21 cellular contexts compared by ENCODE assay signal in genomic region chr14:25516838-25517237, GRCh38.
DNase-seq lines count a peak whose midpoint lies in the region; ATAC-seq, FAIRE-seq and TF ChIP-seq lines count a peak whose summit lies in the region.
"Had no signal": no experiment of that assay in that cellular context is flagged by ENCODE, and none has a peak within 500 bp of the region (broad histone marks: within the 10 kb centered on the region; RNA-seq: fewer than 3 reads in every experiment).

No MANE protein-coding gene starts in this region.

- no peak for TF ChIP-seq POLR2A in HepG2 (IDR thresholded peaks at IDR 0.05; ENCODE audit: insufficient read depth in 1 of 2, low read depth in 2 of 2, low read length in 2 of 2)

- CTCF ChIA-PET in PC-9 (lab: Charles Lee) (no interaction called here), HepG2 (lab: Yijun Ruan, JAX; ENCODE audit: low intra/inter-chr PET ratio, low total read pairs) (no interaction called here)

- H3K79me2 ChIP-seq in PC-9 (ENCODE audit: low read depth) (no peaks in the 10 kb centered on the region), HepG2 (ENCODE audit: insufficient read depth, low read length) (no peaks in the 10 kb centered on the region)

- BruUV-seq in PC-9 (replicated peaks; lab: Mats Ljungman, UMichigan) = no TSS peak
- no TSS peak for BruUV-seq in HepG2 (replicated peaks; lab: Mats Ljungman, UMichigan)

- H3K27ac ChIP-seq in aorta (ENCODE audit: low read depth in 1 of 2, low read length in 2 of 2) (no peak overlapping the region), PC-9 (no peak overlapping the region), HepG2 (ENCODE audit: extremely low read length, insufficient read depth, low read length) (no peak overlapping the region)
- H3K27ac ChIP-seq: BLaER1 treated with 17β-estradiol and CSF1 and Interleukin-3, amounts not matched to agents 10 nM and 100 nM; thyroid gland had no signal

- no peak for FAIRE-seq in HepG2 (lab: Jason Lieb, UNC)
- FAIRE-seq: endometrium, GM18507 had no signal

- H3K4me1 ChIP-seq in aorta (ENCODE audit: control insufficient read depth in 1 of 2, insufficient read depth in 2 of 2, low read length in 2 of 2) = no peaks in the 10 kb centered on the region
- H3K4me1 ChIP-seq in PC-9 (replicated peaks; ENCODE audit: insufficient read depth) = no peaks in the 10 kb centered on the region
- no peaks in the 10 kb centered on the region for H3K4me1 ChIP-seq in HepG2 (ENCODE audit: insufficient read depth, low read length)
- H3K4me1 ChIP-seq: BLaER1 treated with 17β-estradiol and CSF1 and Interleukin-3, amounts not matched to agents 10 nM and 100 nM; HAP-1; thyroid gland had no signal

- POLR2A ChIA-PET in PC-9 (lab: Charles Lee; ENCODE audit: unreplicated experiment) = no interaction called here
- POLR2A ChIA-PET in HepG2 (lab: Yijun Ruan, JAX) = no interaction called here

- in situ Hi-C loops in HepG2 (cut with HindIII; ENCODE audit: extremely low pct_ligation_motif_present, low pct_unique_long_range_greater_than_20kb) = no loop called here

- no peak overlapping the region for H3K9ac ChIP-seq in HepG2 (ENCODE audit: insufficient read depth, low read depth, low read length)
- H3K9ac ChIP-seq: BLaER1 treated with 17β-estradiol and CSF1 and Interleukin-3, amounts not matched to agents 10 nM and 100 nM had no signal

- TF ChIP-seq RAD21 in HepG2 (CRISPR knock-in tag; IDR thresholded peaks at IDR 0.05) = no peak

- H2AFZ ChIP-seq in PC-9 (no peak overlapping the region), HepG2 (ENCODE audit: low read length) (no peak overlapping the region)

- ATAC-seq in aorta (ENCODE audit: low FRiP score) (no peak), HepG2 (no peak)
- ATAC-seq: left cardiac atrium; stimulated activated naive B cell treated with anti-CD40 and anti-IgM and Interleukin-4, amounts not matched to agents 10 μg/mL and 1 μg/mL and 100 μg/mL, for 72 hours had no signal

- no peak for TF ChIP-seq EP300 in HepG2 (IDR thresholded peaks at IDR 0.05; ENCODE audit: low read depth in 2 of 2, low read length in 2 of 2)
- TF ChIP-seq EP300 in HepG2 (CRISPR knock-in tag; IDR thresholded peaks at IDR 0.05; ENCODE audit: borderline replicate concordance) = no peak

- no peaks in the 10 kb centered on the region for H4K20me1 ChIP-seq in PC-9 (ENCODE audit: insufficient read depth)
- no peaks in the 10 kb centered on the region for H4K20me1 ChIP-seq in HepG2 (ENCODE audit: insufficient read depth, low read length)
- H4K20me1 ChIP-seq: BLaER1 treated with 17β-estradiol and CSF1 and Interleukin-3, amounts not matched to agents 10 nM and 100 nM had no signal

- H3F3A ChIP-seq in PC-9 (ENCODE audit: insufficient read depth, low read depth) = no peaks in the 10 kb centered on the region

- no peak overlapping the region for H3K4me3 ChIP-seq in LNCaP clone FGC (ENCODE audit: low read depth, low read length)
- H3K4me3 ChIP-seq in aorta (ENCODE audit: low read length in 2 of 2) = no peak overlapping the region
- no peak overlapping the region for H3K4me3 ChIP-seq in PC-9
- no peak overlapping the region for H3K4me3 ChIP-seq in HepG2 (replicated peaks in 1 of 3; ENCODE audit: insufficient read depth in 1 of 3, low read depth in 2 of 3, low read length in 3 of 3)
- H3K4me3 ChIP-seq: BLaER1 treated with 17β-estradiol and CSF1 and Interleukin-3, amounts not matched to agents 10 nM and 100 nM; HAP-1; thyroid gland had no signal

- no peak overlapping the region for H3K4me2 ChIP-seq in PC-9
- H3K4me2 ChIP-seq in HepG2 (ENCODE audit: low read depth, low read length) = no peak overlapping the region
- H3K4me2 ChIP-seq: BLaER1 treated with 17β-estradiol and CSF1 and Interleukin-3, amounts not matched to agents 10 nM and 100 nM had no signal

- H3K36me3 ChIP-seq in aorta (ENCODE audit: control insufficient read depth in 1 of 2, insufficient read depth in 2 of 2, low read length in 1 of 2) (no peaks in the 10 kb centered on the region), PC-9 (ENCODE audit: low read depth) (no peaks in the 10 kb centered on the region), HepG2 (replicated peaks in 1 of 2; ENCODE audit: control insufficient read depth in 1 of 2, insufficient read depth in 2 of 2, low read length in 2 of 2) (no peaks in the 10 kb centered on the region)
- H3K36me3 ChIP-seq: BLaER1 treated with 17β-estradiol and CSF1 and Interleukin-3, amounts not matched to agents 10 nM and 100 nM; HAP-1; thyroid gland had no signal

- TF ChIP-seq CTCF in LNCaP clone FGC (IDR thresholded peaks at IDR 0.05; ENCODE audit: control insufficient read depth, extremely low read depth, insufficient read depth) = peak; percentile 43
- TF ChIP-seq CTCF in PC-9 (conservative IDR thresholded peaks at IDR 0.05) = no peak
- no peak for TF ChIP-seq CTCF in HepG2 (CRISPR knock-in tag; IDR thresholded peaks at IDR 0.05)

- H3K27me3 ChIP-seq in aorta (ENCODE audit: control insufficient read depth in 1 of 2, insufficient read depth in 2 of 2, low read length in 1 of 2) (no peaks in the 10 kb centered on the region), PC-9 (ENCODE audit: insufficient read depth, low read depth) (no peaks in the 10 kb centered on the region), HepG2 (ENCODE audit: control insufficient read depth in 1 of 2, insufficient read depth in 2 of 2, low read length in 2 of 2) (no peaks in the 10 kb centered on the region)
- H3K27me3 ChIP-seq: BLaER1 treated with 17β-estradiol and CSF1 and Interleukin-3, amounts not matched to agents 10 nM and 100 nM; thyroid gland had no signal

- DNase-seq in DMS153 (lab: John Stamatoyannopoulos, UW) = peak; percentile 26
- no peak for DNase-seq in DMS153 treated with DMSO at 0.1 percent for 48 hours (lab: John Stamatoyannopoulos, UW; ENCODE audit: unreplicated experiment)
- DNase-seq in LNCaP clone FGC (ENCODE audit: low read depth) = no peak
- peak; percentile 62 for DNase-seq in NCI-H69 (lab: John Stamatoyannopoulos, UW)
- peak; percentile 30 for DNase-seq in left kidney (ENCODE audit: low read depth, low spot score)
- DNase-seq in aorta = no peak
- DNase-seq in PC-9 = no peak
- no peak for DNase-seq in HepG2 (ENCODE audit: low spot score)
- DNase-seq: activated CD8-positive, alpha-beta memory T cell treated with anti-CD3 and anti-CD28 coated beads, Interleukin-2, amount 50 U/mL, for 4 hours; activated gamma-delta T cell; amygdala; DMS79 treated with DMSO at 0.1 percent for 48 hours; left cardiac atrium; NCI-H187; Right ventricle myocardium superior; stimulated activated naive B cell treated with anti-CD40 and anti-IgM and Interleukin-4, amounts not matched to agents 10 μg/mL and 1 μg/mL and 100 μg/mL, for 72 hours; thyroid gland had no signal

- intact Hi-C loops in aorta (cut with DNase I) = no loop called here
- intact Hi-C loops in PC-9 (cut with micrococcal nuclease; ENCODE audit: unreplicated experiment) = no loop called here
- intact Hi-C loops in HepG2 (cut with micrococcal nuclease; ENCODE audit: unreplicated experiment) = no loop called here

- no peaks in the 10 kb centered on the region for H3K9me2 ChIP-seq in PC-9 (ENCODE audit: insufficient read depth)

- H3K9me3 ChIP-seq in aorta (ENCODE audit: control insufficient read depth, low read length) = peaks cover 1% of the 10 kb centered on the region
- no peaks in the 10 kb centered on the region for H3K9me3 ChIP-seq in PC-9 (ENCODE audit: insufficient read depth, low read depth)
- H3K9me3 ChIP-seq in HepG2 (ENCODE audit: low read length) = peaks cover 95% of the 10 kb centered on the region
- H3K9me3 ChIP-seq: HAP-1, thyroid gland had no signal

TF ChIP-seq in HepG2, 621 proteins besides CTCF, POLR2A, EP300 and RAD21:
- TF ChIP-seq GATAD2A (CRISPR knock-in tag; IDR thresholded peaks at IDR 0.05) (no peak), RFX3 (CRISPR knock-in tag; IDR thresholded peaks at IDR 0.05) (no peak), BATF2 (CRISPR knock-in tag; IDR thresholded peaks at IDR 0.05) (no peak), ZFP62 (CRISPR knock-in tag; IDR thresholded peaks at IDR 0.05) (no peak), ARNTL (CRISPR knock-in tag; IDR thresholded peaks at IDR 0.05) (no peak)

Comparison
In these comparisons a context has a peak if more than half of its experiments do, and no peak if none do; other contexts are left out.
1. DNase-seq: peak in DMS153 (single experiment), NCI-H69 (single experiment) and left kidney (single experiment); none in DMS153 treated with DMSO at 0.1 percent for 48 hours (single experiment), LNCaP clone FGC (single experiment), aorta (0 of 2), PC-9 (0 of 2) and HepG2 (single experiment).